Comparison of ENCODE assay signal across 8 cellular contexts in the genomic region with DNA sequence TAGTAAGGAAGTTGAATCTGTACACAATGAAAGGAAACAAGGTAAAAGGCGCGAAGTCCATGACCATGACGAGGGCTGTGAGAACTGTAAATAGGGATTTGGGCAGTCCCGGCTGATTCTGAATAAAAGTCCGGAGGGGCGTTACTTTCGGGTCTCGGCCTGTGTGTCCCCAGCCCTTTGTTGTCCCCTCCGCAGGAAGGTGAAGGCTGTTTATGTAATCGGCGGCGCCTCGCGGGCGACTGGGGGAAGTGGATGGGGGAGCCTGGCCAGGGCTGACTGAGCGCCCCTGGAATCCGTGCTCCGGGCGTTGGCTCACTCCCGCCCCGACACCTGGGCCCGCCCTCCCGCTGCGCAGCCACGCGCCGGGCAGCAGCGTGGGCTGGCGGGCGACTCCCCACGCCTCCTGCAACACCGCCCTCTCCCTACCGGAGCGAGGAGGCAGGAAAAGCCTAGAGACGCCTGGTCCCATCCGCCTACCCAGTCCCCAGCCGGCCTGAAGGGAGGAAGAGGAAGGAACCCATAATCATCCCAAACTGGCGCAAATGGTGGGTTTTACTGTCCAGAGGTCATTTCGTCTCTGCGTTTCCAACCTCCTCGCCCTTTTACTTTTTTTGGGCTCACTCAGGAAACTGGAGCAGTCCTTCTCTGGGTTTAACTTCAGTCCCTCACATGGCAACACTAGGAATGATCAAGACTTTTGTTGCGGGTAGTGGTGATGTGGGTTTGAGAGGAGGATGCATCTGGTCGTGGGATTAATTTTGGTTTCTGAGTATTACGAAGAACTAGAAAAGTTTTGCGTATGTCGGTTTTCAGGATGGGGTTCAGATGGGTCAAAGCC. TPM values are rescaled to one million over a fixed set of nuclear protein-coding genes. Genes with fewer than 3 reads are reported as not detected.
A peak's percentile ranks its signal among the peaks of the same experiment; 100 is the strongest.
DNase-seq lines count a peak whose midpoint lies in the region; ATAC-seq lines count a peak whose summit lies in the region.

No MANE protein-coding gene starts in this region.

- in situ Hi-C loops in KBM-7 (cut with MboI; ENCODE audit: low pct_unique_long_range_greater_than_20kb, low sequenced_read_pairs): no loop called here

- no peak for ATAC-seq in activated naive CD8-positive, alpha-beta T cell treated with anti-CD3 and anti-CD28 coated beads, Interleukin-2, amount 10 ng/mL, durations not matched to agents 7 days and 5 days (ENCODE audit: low read depth)
- no peak for ATAC-seq in HG03442 (IDR thresholded peaks at IDR 0.05; ENCODE audit: unreplicated experiment)

- POLR2A ChIA-PET in activated naive CD8-positive, alpha-beta T cell treated with anti-CD3 and anti-CD28 coated beads, Interleukin-2, amount 10 ng/mL, durations not matched to agents 7 days and 5 days (lab: Charles Lee): interaction anchor here (1.0 to 1.7 kb wide), 3 partner anchors 34 to 41 kb away, joined by 3 to 7 read pairs (median 3); a partner anchor contains a TSS

- H3K27ac Mint-ChIP-seq in activated naive CD8-positive, alpha-beta T cell treated with anti-CD3 and anti-CD28 coated beads, Interleukin-2, amount 10 ng/mL, durations not matched to agents 7 days and 5 days: no peak overlapping the region

- H3K27me3 Mint-ChIP-seq in activated naive CD8-positive, alpha-beta T cell treated with anti-CD3 and anti-CD28 coated beads, Interleukin-2, amount 10 ng/mL, durations not matched to agents 7 days and 5 days: peaks cover 74% of the 10 kb centered on the region

- DNase-seq in CD1c-positive myeloid dendritic cell (ENCODE audit: extremely low spot score) (peak; percentile 26), KBM-7 (peak; percentile 54), iPS-NIHi7 (ENCODE audit: extremely low spot score) (peak; percentile 44), T1000 (lab: John Stamatoyannopoulos, UW) (no peak), NOMO-1 (lab: John Stamatoyannopoulos, UW; ENCODE audit: unreplicated experiment in 2 of 2) (no peak)
- peak; percentile 46 for DNase-seq in activated naive CD8-positive, alpha-beta T cell treated with anti-CD3 and anti-CD28 coated beads, Interleukin-2, amount 10 ng/mL, durations not matched to agents 7 days and 5 days
- DNase-seq in stimulated activated CD8-positive, alpha-beta memory T cell treated with anti-CD3 and anti-CD28 coated beads, Interleukin-4, amount 100 ng/mL, for 48 hours: peak; percentile 34

- no peaks in the 10 kb centered on the region for H3K9me3 Mint-ChIP-seq in activated naive CD8-positive, alpha-beta T cell treated with anti-CD3 and anti-CD28 coated beads, Interleukin-2, amount 10 ng/mL, durations not matched to agents 7 days and 5 days

- H3K4me3 Mint-ChIP-seq in activated naive CD8-positive, alpha-beta T cell treated with anti-CD3 and anti-CD28 coated beads, Interleukin-2, amount 10 ng/mL, durations not matched to agents 7 days and 5 days: peak overlapping the region; percentile 71

- peaks cover 40% of the 10 kb centered on the region for H3K4me1 Mint-ChIP-seq in activated naive CD8-positive, alpha-beta T cell treated with anti-CD3 and anti-CD28 coated beads, Interleukin-2, amount 10 ng/mL, durations not matched to agents 7 days and 5 days

- no peaks in the 10 kb centered on the region for H3K36me3 Mint-ChIP-seq in activated naive CD8-positive, alpha-beta T cell treated with anti-CD3 and anti-CD28 coated beads, Interleukin-2, amount 10 ng/mL, durations not matched to agents 7 days and 5 days

RNA-seq across cellular contexts. Expression of a gene that starts 12.1 kb away (rescaled TPM):
- not detected for total RNA-seq in activated naive CD8-positive, alpha-beta T cell treated with anti-CD3 and anti-CD28 coated beads, Interleukin-2, amount 10 ng/mL, durations not matched to agents 7 days and 5 days

RNA-seq across cellular contexts. Expression of a gene that starts 25.2 kb away (rescaled TPM):
- total RNA-seq in activated naive CD8-positive, alpha-beta T cell treated with anti-CD3 and anti-CD28 coated beads, Interleukin-2, amount 10 ng/mL, durations not matched to agents 7 days and 5 days: not detected

RNA-seq across cellular contexts. Expression of a gene that starts 33.8 kb away (rescaled TPM):
- total RNA-seq in activated naive CD8-positive, alpha-beta T cell treated with anti-CD3 and anti-CD28 coated beads, Interleukin-2, amount 10 ng/mL, durations not matched to agents 7 days and 5 days: 10 to 100 TPM; 52.5 to 53.8 TPM

RNA-seq across cellular contexts. Expression of a gene that starts 35.1 kb away (rescaled TPM):
- total RNA-seq in activated naive CD8-positive, alpha-beta T cell treated with anti-CD3 and anti-CD28 coated beads, Interleukin-2, amount 10 ng/mL, durations not matched to agents 7 days and 5 days: not detected

RNA-seq across cellular contexts. Expression of a gene that starts 39.7 kb away (rescaled TPM):
- 10 to 100 TPM; 55.5 to 55.6 TPM for total RNA-seq in activated naive CD8-positive, alpha-beta T cell treated with anti-CD3 and anti-CD28 coated beads, Interleukin-2, amount 10 ng/mL, durations not matched to agents 7 days and 5 days

Comparison
In these comparisons a context has a peak if more than half of its experiments do, and no peak if none do; other contexts are left out.
1. DNase-seq: peak in CD1c-positive myeloid dendritic cell (single experiment), KBM-7 (single experiment), activated naive CD8-positive, alpha-beta T cell treated with anti-CD3 and anti-CD28 coated beads, Interleukin-2, amount 10 ng/mL, durations not matched to agents 7 days and 5 days (single experiment), iPS-NIHi7 (single experiment) and stimulated activated CD8-positive, alpha-beta memory T cell treated with anti-CD3 and anti-CD28 coated beads, Interleukin-4, amount 100 ng/mL, for 48 hours (single experiment); none in T1000 (single experiment) and NOMO-1 (0 of 2).